In genomic region chr10:4939224-4940072, GRCh38 we compare ENCODE assay signal across 22 cellular contexts. TPM values are rescaled to one million over a fixed set of nuclear protein-coding genes. Genes with fewer than 3 reads are reported as not detected.
DNase-seq lines count a peak whose midpoint lies in the region; TF ChIP-seq lines count a peak whose summit lies in the region.
"Had no signal": no experiment of that assay in that cellular context is flagged by ENCODE, and none has a peak within 500 bp of the region (broad histone marks: within the 10 kb centered on the region; RNA-seq: fewer than 3 reads in every experiment).

No MANE protein-coding gene starts in this region.

- in situ Hi-C loops in GM23248 (cut with MboI) (no loop called here), GM13977 (cut with MboI; ENCODE audit: low pct_unique_long_range_greater_than_20kb, low sequenced_read_pairs, unreplicated experiment) (no loop called here)

- H2AFZ ChIP-seq in GM23248, result peak overlapping the region; percentile 56; the same call in 1 of the 2 replicates
- H2AFZ ChIP-seq: parathyroid adenoma had no signal

- no peaks in the 10 kb centered on the region for H3K9me3 ChIP-seq in GM23248 (ENCODE audit: low read depth)
- H3K9me3 ChIP-seq: upper lobe of left lung had no signal

- H3K27ac ChIP-seq in GM23248 (peak overlapping the region; percentile 49), RWPE1 (peak overlapping the region; percentile 67)
- H3K27ac ChIP-seq: KMS-11, parathyroid adenoma, upper lobe of left lung had no signal

- no peak for TF ChIP-seq CTCF in RWPE1 (conservative IDR thresholded peaks at IDR 0.05; ENCODE audit: low read depth)
- no peak for TF ChIP-seq CTCF in fibroblast of mammary gland (conservative IDR thresholded peaks at IDR 0.05; ENCODE audit: control insufficient read depth, insufficient read depth, low read depth, low read length)
- TF ChIP-seq CTCF in GM13977 (IDR thresholded peaks at IDR 0.05; ENCODE audit: extremely low read depth, insufficient read depth, missing control alignments), result no peak

- 43 to 46% methylated on average over 7 of the region's 7 CpGs for WGBS in GM23248 (ENCODE audit: low coverage in 1 of 2, low lambda C conversion rate in 2 of 2, missing lambda C conversion rate in 2 of 2), 2 experiments

- H3K4me1 ChIP-seq in GM23248 (ENCODE audit: insufficient read depth), result peaks cover 50% of the 10 kb centered on the region
- H3K4me1 ChIP-seq: parathyroid adenoma had no signal

- H3K79me2 ChIP-seq in GM23248 (ENCODE audit: insufficient read depth), result no peaks in the 10 kb centered on the region
- H3K79me2 ChIP-seq: parathyroid adenoma had no signal

- peaks cover 29% of the 10 kb centered on the region for H3F3A ChIP-seq in GM23248 (ENCODE audit: insufficient read depth)

- POLR2A ChIA-PET in RWPE1 (lab: Yijun Ruan, JAX; ENCODE audit: low non-redundant PET), result no interaction called here

- no peaks in the 10 kb centered on the region for H3K9me2 ChIP-seq in GM23248 (ENCODE audit: insufficient read depth)

- H3K27me3 ChIP-seq in GM23248 (replicated peaks; ENCODE audit: insufficient read depth), result no peaks in the 10 kb centered on the region
- H3K27me3 ChIP-seq: upper lobe of left lung had no signal

- DNase-seq in GM23248 (peak; percentile 63), RWPE1 (ENCODE audit: low spot score) (no peak), fibroblast of mammary gland (ENCODE audit: low read depth) (peak; percentile 51), renal cortical epithelial cell (ENCODE audit: low read depth) (peak; percentile 68), GM13977 (ENCODE audit: low spot score) (no peak), NAMALWA (ENCODE audit: low spot score) (no peak), cerebellar cortex (ENCODE audit: low spot score) (no peak), medulla oblongata (ENCODE audit: extremely low spot score) (no peak)
- DNase-seq: activated CD4-positive, alpha-beta T cell treated with anti-CD3 and anti-CD28 coated beads, Interleukin-2, amount 50 U/mL, for 1 hour; activated CD8-positive, alpha-beta memory T cell treated with anti-CD3 and anti-CD28 coated beads, Interleukin-2, amount 50 U/mL, for 48 hours; activated effector memory CD4-positive, alpha-beta T cell treated with anti-CD3 and anti-CD28 coated beads, Interleukin-2, amount 50 U/mL, for 16 hours; amniotic stem cell; caudate nucleus; NCI-H1105; NCI-H2081 treated with DMSO at 0.1 percent for 48 hours; NCI-H524; SHP77 treated with DMSO at 0.1 percent for 48 hours; stimulated activated naive CD8-positive, alpha-beta T cell treated with anti-CD3 and anti-CD28 coated beads, Interleukin-15, amount 100 ng/mL, for 72 hours; T-helper 1 cell; upper lobe of left lung had no signal

- H3K4me2 ChIP-seq in GM23248 (ENCODE audit: unreplicated experiment), result peak overlapping the region; percentile 55
- H3K4me2 ChIP-seq: KMS-11 had no signal

- no peaks in the 10 kb centered on the region for H3K36me3 ChIP-seq in GM23248 (ENCODE audit: low read depth)
- H3K36me3 ChIP-seq: upper lobe of left lung had no signal

- H3K4me3 ChIP-seq in GM23248 (no peak overlapping the region), fibroblast of mammary gland (ENCODE audit: control insufficient read depth, low read depth, low read length) (no peak overlapping the region)
- H3K4me3 ChIP-seq: upper lobe of left lung had no signal

- no peak overlapping the region for H3K9ac ChIP-seq in GM23248
- H3K9ac ChIP-seq: KMS-11, parathyroid adenoma had no signal

- CTCF ChIA-PET in RWPE1 (lab: Yijun Ruan, JAX), result interaction anchor here (0.6 kb wide), 1 partner anchor 53 kb away, joined by 5 read pairs; no protein-coding TSS in a partner anchor

- no peaks in the 10 kb centered on the region for H4K20me1 ChIP-seq in GM23248 (ENCODE audit: insufficient read depth)

RNA-seq across cellular contexts. Expression of gene AKR1C1, which starts 23.8 kb away (rescaled TPM):
- total RNA-seq in GM23248 (2014; rRNA removed; shearing (Covaris generic)), result 23.8 and 39.4 TPM in 2 replicates
- 43.9 and 44.5 TPM in 2 replicates for polyA plus RNA-seq in GM23248 (2016; fragmentation: Nextera tagmentation; extraction: Ambion mirVana)
- 5.5 and 6.6 TPM in 2 replicates for total RNA-seq in renal cortical epithelial cell

Comparison
In these comparisons a context has a peak if more than half of its experiments do, and no peak if none do; other contexts are left out.
1. DNase-seq: peak in GM23248 (single experiment), fibroblast of mammary gland (single experiment) and renal cortical epithelial cell (single experiment); none in RWPE1 (single experiment), GM13977 (single experiment), NAMALWA (single experiment), cerebellar cortex (single experiment) and medulla oblongata (single experiment).